Comparison of ENCODE assay signal across 23 cellular contexts in the genomic region with DNA sequence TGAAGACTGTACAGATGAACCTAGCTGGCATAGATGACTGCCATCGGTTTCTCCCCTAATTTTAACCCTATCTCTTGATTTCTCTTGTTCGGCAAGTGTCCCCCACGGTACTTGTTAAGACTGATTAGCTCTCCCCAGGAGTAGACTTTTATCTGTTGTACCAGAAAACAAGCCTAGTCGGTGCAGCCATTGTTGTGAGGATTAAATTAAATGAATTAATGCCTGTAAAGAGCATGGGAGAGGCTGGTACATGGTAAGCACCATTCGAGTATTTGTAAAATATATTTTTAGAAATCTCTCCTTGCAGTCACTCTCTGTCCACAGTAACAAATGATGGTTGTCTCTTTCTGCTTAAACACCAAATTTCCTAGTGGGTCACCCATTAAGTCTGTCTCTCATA. TPM values are rescaled to one million over a fixed set of nuclear protein-coding genes. Genes with fewer than 3 reads are reported as not detected.
DNase-seq lines count a peak whose midpoint lies in the region; ATAC-seq, FAIRE-seq and TF ChIP-seq lines count a peak whose summit lies in the region.
"Had no signal": no experiment of that assay in that cellular context is flagged by ENCODE, and none has a peak within 500 bp of the region (broad histone marks: within the 10 kb centered on the region; RNA-seq: fewer than 3 reads in every experiment).

No MANE protein-coding gene starts in this region.

- no peak for DNase-seq in GM12878 (ENCODE audit: low read depth, low spot score)
- DNase-seq in T-helper 1 cell, result no peak
- no peak for DNase-seq in COR-L47 (lab: John Stamatoyannopoulos, UW)
- DNase-seq in activated naive CD4-positive, alpha-beta T cell treated with Interleukin-2 at 50 U/mL for 16 hours, result no peak
- DNase-seq: activated CD4-positive, alpha-beta T cell treated with anti-CD3 and anti-CD28 coated beads, Interleukin-2, amount 50 U/mL, for 48 hours; activated CD8-positive, alpha-beta memory T cell treated with anti-CD3 and anti-CD28 coated beads, Interleukin-2, amount 50 U/mL, for 4 hours; C1 segment of cervical spinal cord; Calu3; left colon; NCI-H146; psoas muscle; SHP77 treated with DMSO at 0.1 percent for 48 hours; stimulated activated naive B cell treated with anti-CD40 and anti-IgM and Interleukin-4, amounts not matched to agents 10 μg/mL and 1 μg/mL and 100 μg/mL, for 72 hours had no signal

- no peaks in the 10 kb centered on the region for H3K27me3 ChIP-seq in HUES48 (ENCODE audit: control insufficient read depth, insufficient read depth, low read length)
- no peaks in the 10 kb centered on the region for H3K27me3 ChIP-seq in GM12878 (replicated peaks in 1 of 2; ENCODE audit: control insufficient read depth in 2 of 2, insufficient read depth in 2 of 2, low read length in 1 of 2)
- H3K27me3 ChIP-seq: cardiac muscle cell had no signal

- H3K4me1 ChIP-seq in ES-I3 (ENCODE audit: insufficient read depth, low read length) (peaks cover 16% of the 10 kb centered on the region), HUES48 (ENCODE audit: control insufficient read depth, insufficient read depth, low read length) (peaks cover 31% of the 10 kb centered on the region), GM12878 (ENCODE audit: control insufficient read depth, insufficient read depth, low read length) (peaks cover 10% of the 10 kb centered on the region)

- BruUV-seq in GM12878 (replicated peaks; lab: Mats Ljungman, UMichigan), result no TSS peak

- RAD21 ChIA-PET in GM12878 (lab: Charles Lee; ENCODE audit: unreplicated experiment), result interaction anchor here (0.7 to 14.0 kb wide), 5 partner anchors 10 to 66 kb away, joined by 3 to 168 read pairs (median 4); no protein-coding TSS in a partner anchor

- H3K9me3 Mint-ChIP-seq in nephron, result no peaks in the 10 kb centered on the region
- H3K9me3 Mint-ChIP-seq: activated naive CD4-positive, alpha-beta T cell treated with anti-CD3 and anti-CD28 coated beads, Interleukin-2, amount 50 U/mL, for 72 hours; activated T-helper 17 cell treated with anti-CD3 and anti-CD28 coated beads, Interleukin-2, amount 50 U/mL, for 72 hours; memory B cell; stimulated activated naive B cell treated with anti-CD40 and anti-IgM and Interleukin-4, amounts not matched to agents 10 μg/mL and 1 μg/mL and 100 μg/mL, for 72 hours had no signal

- intact Hi-C loops in GM12878 (cut with micrococcal nuclease; ENCODE audit: unreplicated experiment), result no loop called here

- H3K4me2 ChIP-seq in GM12878 (ENCODE audit: control insufficient read depth, insufficient read depth), result peak overlapping the region; percentile 96

- in situ Hi-C loops in GM12878 (cut with MboI), result no loop called here

- ATAC-seq in GM12878, result no peak
- ATAC-seq: activated naive CD4-positive, alpha-beta T cell treated with anti-CD3 and anti-CD28 coated beads, Interleukin-2, amount 50 U/mL, for 72 hours; activated T-helper 17 cell treated with anti-CD3 and anti-CD28 coated beads, Interleukin-2, amount 50 U/mL, for 72 hours; left colon; Panc1; psoas muscle; stimulated activated naive B cell treated with anti-CD40 and anti-IgM and Interleukin-4, amounts not matched to agents 10 μg/mL and 1 μg/mL and 100 μg/mL, for 72 hours had no signal

- no peaks in the 10 kb centered on the region for H3K36me3 Mint-ChIP-seq in nephron (ENCODE audit: low read depth)
- H3K36me3 Mint-ChIP-seq: memory B cell had no signal

- H2AFZ ChIP-seq in GM12878 (ENCODE audit: control insufficient read depth, low read depth, low read length), result peak overlapping the region; percentile 95

- WGBS in GM12878 (ENCODE audit: insufficient coverage, insufficient replicate concordance, low lambda C conversion rate, missing lambda C conversion rate), result 59% methylated on average over 5 of the region's 5 CpGs

- no peak for TF ChIP-seq RAD21 in GM12878 (IDR thresholded peaks at IDR 0.05; ENCODE audit: insufficient read depth, low read depth, low read length)

- no peak for TF ChIP-seq POLR2A in GM12878 (IDR thresholded peaks at IDR 0.05; ENCODE audit: low read depth, low read length)

- POLR2A ChIA-PET in GM12878 (lab: Charles Lee), result interaction anchor here (0.6 to 1.3 kb wide), 3 partner anchors 9 to 187 kb away, joined by 3 to 5 read pairs (median 4); no protein-coding TSS in a partner anchor

- H3K4me1 Mint-ChIP-seq in nephron, result peaks cover 15% of the 10 kb centered on the region

- H3K9ac ChIP-seq in ES-I3 (ENCODE audit: low read depth, low read length), result peak overlapping the region; percentile 2; the same call in 1 of the 2 replicates
- H3K9ac ChIP-seq in HUES48 (ENCODE audit: low read depth, low read length), result no peak overlapping the region
- no peak overlapping the region for H3K9ac ChIP-seq in GM12878 (ENCODE audit: control insufficient read depth, insufficient read depth, low read length)

- peaks cover 46% of the 10 kb centered on the region for H3K79me2 ChIP-seq in GM12878 (ENCODE audit: control insufficient read depth, insufficient read depth, low read length)

- H3K27ac ChIP-seq in HUES48 (ENCODE audit: low read depth, low read length) (peak overlapping the region; percentile 26), GM12878 (ENCODE audit: control insufficient read depth, insufficient read depth) (no peak overlapping the region)
- H3K27ac ChIP-seq: cardiac muscle cell, psoas muscle had no signal

- no peak for TF ChIP-seq EP300 in GM12878 (IDR thresholded peaks at IDR 0.05; ENCODE audit: borderline replicate concordance in 1 of 2, control insufficient read depth in 1 of 2, low read depth in 2 of 2, low read length in 2 of 2)

- CTCF ChIA-PET in GM12878 (lab: Yijun Ruan, JAX), result interaction anchor here (1.1 to 14.8 kb wide), 5 partner anchors 29 to 121 kb away, joined by 3 to 135 read pairs (median 4); no protein-coding TSS in a partner anchor

- SMC1A ChIA-PET in GM12878 (lab: Charles Lee; ENCODE audit: uncharacterized antibody, unreplicated experiment), result interaction anchor here (0.6 to 15.2 kb wide), 10 partner anchors 10 to 187 kb away, joined by 3 to 169 read pairs (median 4); no protein-coding TSS in a partner anchor

- peak overlapping the region in 1 of 3 experiments; percentile 40 for H3K27ac Mint-ChIP-seq in nephron
- H3K27ac Mint-ChIP-seq: activated naive CD4-positive, alpha-beta T cell treated with anti-CD3 and anti-CD28 coated beads, Interleukin-2, amount 50 U/mL, for 72 hours; activated T-helper 17 cell treated with anti-CD3 and anti-CD28 coated beads, Interleukin-2, amount 50 U/mL, for 72 hours; memory B cell; stimulated activated naive B cell treated with anti-CD40 and anti-IgM and Interleukin-4, amounts not matched to agents 10 μg/mL and 1 μg/mL and 100 μg/mL, for 72 hours had no signal

- FAIRE-seq in GM12878 (lab: Jason Lieb, UNC), result no peak
- FAIRE-seq: frontal cortex, H54 had no signal

- H3K36me3 ChIP-seq in ES-I3 (ENCODE audit: insufficient read depth, low read length), result no peaks in the 10 kb centered on the region
- no peaks in the 10 kb centered on the region for H3K36me3 ChIP-seq in HUES48 (ENCODE audit: control insufficient read depth, insufficient read depth, low read length)
- no peaks in the 10 kb centered on the region for H3K36me3 ChIP-seq in GM12878 (ENCODE audit: control insufficient read depth in 2 of 2, insufficient read depth in 2 of 2, low read length in 1 of 2)
- H3K36me3 ChIP-seq: cardiac muscle cell had no signal

- H3K4me3 ChIP-seq in HUES48 (ENCODE audit: low read depth, low read length) (no peak overlapping the region), GM12878 (peak overlapping the region; percentile 75; the same call in 1 of the 2 replicates)
- H3K4me3 ChIP-seq: cardiac muscle cell, psoas muscle had no signal

- no peaks in the 10 kb centered on the region for H4K20me1 ChIP-seq in GM12878 (ENCODE audit: control insufficient read depth, insufficient read depth)

- H3K4me3 Mint-ChIP-seq in nephron, result peak overlapping the region; percentile 52 to 94 (median 87)
- H3K4me3 Mint-ChIP-seq: memory B cell; stimulated activated naive B cell treated with anti-CD40 and anti-IgM and Interleukin-4, amounts not matched to agents 10 μg/mL and 1 μg/mL and 100 μg/mL, for 72 hours had no signal

- peaks cover 4% of the 10 kb centered on the region for H3K27me3 Mint-ChIP-seq in nephron (ENCODE audit: low read depth)

- no peaks in the 10 kb centered on the region for H3K9me3 ChIP-seq in ES-I3 (ENCODE audit: control insufficient read depth, insufficient read depth, low read length)
- H3K9me3 ChIP-seq in HUES48 (ENCODE audit: control insufficient read depth, insufficient read depth, low read length), result no peaks in the 10 kb centered on the region
- H3K9me3 ChIP-seq in GM12878 (replicated peaks; ENCODE audit: control insufficient read depth, insufficient read depth, low read length), result no peaks in the 10 kb centered on the region
- H3K9me3 ChIP-seq: psoas muscle had no signal

- TF ChIP-seq CTCF in GM12878 (IDR thresholded peaks at IDR 0.05 in 2 of 3, conservative IDR thresholded peaks at IDR 0.05 in 1 of 3; ENCODE audit: control insufficient read depth in 2 of 3, extremely low read depth in 1 of 3, insufficient read depth in 1 of 3, low read depth in 3 of 3, low read length in 3 of 3) (no peak), nephron (IDR thresholded peaks at IDR 0.05; ENCODE audit: unreplicated experiment in 3 of 3) (no peak)

TF ChIP-seq in GM12878, 131 proteins besides CTCF, POLR2A, EP300 and RAD21 (continues in another document):
- TF ChIP-seq NR2C2 (IDR thresholded peaks at IDR 0.05; ENCODE audit: borderline replicate concordance, control insufficient read depth, insufficient read length, low read depth), result no peak
- TF ChIP-seq EZH2 (IDR thresholded peaks at IDR 0.05; ENCODE audit: borderline replicate concordance, control insufficient read depth, low read depth, low read length), result no peak
- TF ChIP-seq POLR2AphosphoS2 (IDR thresholded peaks at IDR 0.05; ENCODE audit: low read depth, low read length), result no peak
- TF ChIP-seq SREBF2 (IDR thresholded peaks at IDR 0.05; ENCODE audit: low read length), result no peak
- no peak for TF ChIP-seq RB1 (IDR thresholded peaks at IDR 0.05; ENCODE audit: borderline replicate concordance)

RNA-seq across cellular contexts. Expression of gene B4GALT6, which starts 2.6 kb away (rescaled TPM):
- 40.1 and 41.4 TPM in 2 replicates for total RNA-seq in GM12878 (2013; cell fraction: nucleolus; rRNA removed)
- total RNA-seq in GM12878 (2014; rRNA removed) (14.8 and 17.8 TPM in 2 replicates), GM12878 (2014; rRNA removed; fragmentation: Illumina TruSeq; extraction: Trizol) (20.8 and 21.9 TPM in 2 replicates), GM12878 (2021) (43.0 and 44.5 TPM in 2 replicates)
- 6.5 TPM for polyA plus RNA-seq in GM12878 (2011; ENCODE audit: low read depth)
- polyA plus RNA-seq in GM12878 (2011; rRNA removed) (47.4 and 82.7 TPM in 2 replicates), GM12878 (2014; fragmentation: Illumina TruSeq; extraction: Trizol) (35.7 and 48.3 TPM in 2 replicates), GM12878 (2014; fragmentation: Nextera tagmentation; extraction: Ambion mirVana) (10 to 100 TPM; 13.4 to 14.1 TPM), GM12878 (2014; rRNA removed) (20.2 and 21.3 TPM in 2 replicates), GM12878 (2016; fragmentation: Nextera tagmentation; extraction: Ambion mirVana) (10 to 100 TPM; 11.9 to 13.6 TPM)
- polyA plus RNA-seq in GM12878 (2011; cell fraction: cytosol; rRNA removed), result 11.0 and 15.6 TPM in 2 replicates
- 32.3 and 32.5 TPM in 2 replicates for polyA plus RNA-seq in GM12878 (2011; cell fraction: nucleus; rRNA removed)
- polyA plus RNA-seq in GM12878 (2012), result 18.1 and 21.1 TPM in 2 replicates
- polyA minus RNA-seq in GM12878 (2011; rRNA and poly(A)+ RNA removed), result 26.6 and 46.6 TPM in 2 replicates
- 24.7 and 28.3 TPM in 2 replicates for polyA minus RNA-seq in GM12878 (2011; cell fraction: cytosol; rRNA and poly(A)+ RNA removed)
- 15.2 and 19.9 TPM in 2 replicates for polyA minus RNA-seq in GM12878 (2011; cell fraction: nucleus; rRNA and poly(A)+ RNA removed)
